ENCODE assay signal across 12 cellular contexts in genomic region chr3:58900372-58900771, GRCh38.
"Had no signal": no experiment of that assay in that cellular context is flagged by ENCODE, and none has a peak within 500 bp of the region (broad histone marks: within the 10 kb centered on the region; RNA-seq: fewer than 3 reads in every experiment).

No MANE protein-coding gene starts in this region.

- H3K36me3 ChIP-seq: pancreas had no signal

- DNase-seq: activated CD4-positive, alpha-beta T cell treated with anti-CD3 and anti-CD28 coated beads, Interleukin-2, amount 50 U/mL, for 1 hour; activated CD4-positive, CD25-positive, alpha-beta regulatory T cell; activated CD8-positive, alpha-beta memory T cell treated with anti-CD3 and anti-CD28 coated beads for 24 hours; activated gamma-delta T cell treated with Interleukin-2 at 50 U/mL for 16 hours; amniotic stem cell; body of pancreas; central memory CD4-positive, alpha-beta T cell; foreskin keratinocyte; pancreas; stimulated activated CD4-positive, alpha-beta T cell treated with anti-CD3 and anti-CD28 coated beads, Interleukin-12 subunit alpha, Interleukin-12 subunit beta, amount 100 ng/mL, for 4 hours; stimulated activated CD4-positive, alpha-beta T cell treated with anti-CD3 and anti-CD28 coated beads, Interleukin-2, amount 100 ng/mL, for 24 hours had no signal

- H3K4me1 ChIP-seq: body of pancreas, foreskin keratinocyte, pancreas had no signal

- H3K27ac ChIP-seq: body of pancreas, coronary artery, foreskin keratinocyte, pancreas had no signal

- H3K27me3 ChIP-seq: body of pancreas, foreskin keratinocyte, pancreas had no signal

- H3K9me3 ChIP-seq: body of pancreas had no signal

- H3K4me3 ChIP-seq: body of pancreas, coronary artery, pancreas had no signal

- ATAC-seq: body of pancreas, foreskin keratinocyte had no signal

- FAIRE-seq: pancreas had no signal
